Comparison of ENCODE assay signal across 8 cellular contexts in genomic region chr14:44961151-44961729, GRCh38. TPM values are rescaled to one million over a fixed set of nuclear protein-coding genes. Genes with fewer than 3 reads are reported as not detected.
A peak's percentile ranks its signal among the peaks of the same experiment; 100 is the strongest.
DNase-seq lines count a peak whose midpoint lies in the region; ATAC-seq and TF ChIP-seq lines count a peak whose summit lies in the region.

No MANE protein-coding gene starts in this region.

- no peak overlapping the region for H3K27ac Mint-ChIP-seq in activated naive CD4-positive, alpha-beta T cell treated with anti-CD3 and anti-CD28 coated beads, Interleukin-2, amount 50 U/mL, for 72 hours

- intact Hi-C loops in heart right ventricle (cut with DNase I) (loop anchor here in 7 of 10 donors (1.0 to 10.0 kb wide), 10 partner anchors 49 to 294 kb away; partner anchors contain the start of genes FANCM (in 4 of the 7), PRPF39 (in 4 of the 7), MIS18BP1 (in 3 of the 7) and FKBP3 (in 2 of the 7)), prostate gland (cut with DNase I) (loop anchor here (2.0 to 5.0 kb wide), 4 partner anchors 64 to 291 kb away; partner anchors contain the start of genes FANCM, FKBP3, MIS18BP1 and PRPF39), uterus (cut with DNase I; ENCODE audit: low total_unique reads) (loop anchor here (10.0 kb wide), 1 partner anchor 66 kb away; a partner anchor contains a TSS)

- WGBS in heart right ventricle, 2 donors, result 0 to 1% methylated on average over 21 of the region's 21 CpGs
- WGBS in prostate gland, result under 1% methylated on average over 21 of the region's 21 CpGs

- DNase-seq in DMS79 treated with DMSO at 0.1 percent for 48 hours (lab: John Stamatoyannopoulos, UW) (peak; percentile 92), HuH-7 (ENCODE audit: low spot score) (peak; percentile 8), heart right ventricle (peak; percentile 48 to 49), prostate gland (ENCODE audit: low spot score) (peak; percentile 46), uterus (peak; percentile 55 to 57)
- peak in 1 of 2 donors; percentile 54 for DNase-seq in activated naive CD4-positive, alpha-beta T cell treated with anti-CD3 and anti-CD28 coated beads, Interleukin-2, amount 50 U/mL, for 72 hours (ENCODE audit: low spot score in 2 of 2)

- peaks cover 18 to 21% of the 10 kb centered on the region in 2 donors for H3K36me3 Mint-ChIP-seq in activated naive CD4-positive, alpha-beta T cell treated with anti-CD3 and anti-CD28 coated beads, Interleukin-2, amount 50 U/mL, for 72 hours

- no peaks in the 10 kb centered on the region for H3K9me3 Mint-ChIP-seq in activated naive CD4-positive, alpha-beta T cell treated with anti-CD3 and anti-CD28 coated beads, Interleukin-2, amount 50 U/mL, for 72 hours

- no peak for TF ChIP-seq POLR2A in prostate gland (IDR thresholded peaks at IDR 0.05)
- TF ChIP-seq POLR2A in uterus (IDR thresholded peaks at IDR 0.05), result no peak

- H3K4me1 ChIP-seq in heart right ventricle (peaks cover 0 to 73% (median 61%) of the 10 kb centered on the region in 9 donors), prostate gland (replicated peaks) (peaks cover 4% of the 10 kb centered on the region), uterus (peaks cover 3 to 10% of the 10 kb centered on the region in 2 donors)

- ATAC-seq in GM21528 (IDR thresholded peaks at IDR 0.05; ENCODE audit: low FRiP score, unreplicated experiment) (peak; percentile 32), SK-N-SH treated with all-trans-retinoic acid at 6 μM for 48 hours (peak; percentile 69), heart right ventricle (peak; percentile 27 to 71 (median 58))
- peak; percentile 55 to 57 for ATAC-seq in activated naive CD4-positive, alpha-beta T cell treated with anti-CD3 and anti-CD28 coated beads, Interleukin-2, amount 50 U/mL, for 72 hours

- H3K27me3 ChIP-seq in heart right ventricle (no peaks in the 10 kb centered on the region), prostate gland (replicated peaks; ENCODE audit: insufficient read depth) (no peaks in the 10 kb centered on the region), uterus (no peaks in the 10 kb centered on the region)

- H3K9me3 ChIP-seq in heart right ventricle (no peaks in the 10 kb centered on the region), prostate gland (no peaks in the 10 kb centered on the region), uterus (no peaks in the 10 kb centered on the region)

- H3K27ac ChIP-seq in heart right ventricle (peak overlapping the region; percentile 79 to 96 (median 88)), prostate gland (peak overlapping the region; percentile 90 to 92), uterus (peak overlapping the region; percentile 86 to 91)

- H3K4me3 ChIP-seq in heart right ventricle, result peak overlapping the region; percentile 50 to 98 (median 84)
- H3K4me3 ChIP-seq in prostate gland, result peak overlapping the region; percentile 69 to 78
- peak overlapping the region; percentile 66 to 75 for H3K4me3 ChIP-seq in uterus

- H3K36me3 ChIP-seq in heart right ventricle (no peaks in the 10 kb centered on the region), prostate gland (no peaks in the 10 kb centered on the region), uterus (no peaks in the 10 kb centered on the region)

- TF ChIP-seq CTCF in heart right ventricle (IDR thresholded peaks at IDR 0.05) (no peak), prostate gland (IDR thresholded peaks at IDR 0.05) (no peak), uterus (IDR thresholded peaks at IDR 0.05) (no peak)

TF ChIP-seq in SK-N-SH treated with all-trans-retinoic acid at 6 μM for 48 hours, 23 proteins besides CTCF, POLR2A, EP300 and RAD21:
- TF ChIP-seq ZFP30 (CRISPR knock-in tag; IDR thresholded peaks at IDR 0.05), result no peak
- no peak for TF ChIP-seq CREB5 (CRISPR knock-in tag; IDR thresholded peaks at IDR 0.05; ENCODE audit: low read depth)
- no peak for TF ChIP-seq TOX (CRISPR knock-in tag; IDR thresholded peaks at IDR 0.05; ENCODE audit: borderline replicate concordance)
- TF ChIP-seq ARNTL (CRISPR knock-in tag; IDR thresholded peaks at IDR 0.05; ENCODE audit: borderline replicate concordance, low read depth), result no peak
- TF ChIP-seq ESRRG (CRISPR knock-in tag; IDR thresholded peaks at IDR 0.05), result no peak
- TF ChIP-seq CSDC2 (CRISPR knock-in tag; IDR thresholded peaks at IDR 0.05), result no peak
- no peak for TF ChIP-seq OSR1 (CRISPR knock-in tag; IDR thresholded peaks at IDR 0.05)
- no peak for TF ChIP-seq ZFP3 (CRISPR knock-in tag; IDR thresholded peaks at IDR 0.05)
- TF ChIP-seq RARB (CRISPR knock-in tag; IDR thresholded peaks at IDR 0.05), result no peak
- no peak for TF ChIP-seq ZNF70 (CRISPR knock-in tag; IDR thresholded peaks at IDR 0.05)
- TF ChIP-seq CSRNP3 (CRISPR knock-in tag; IDR thresholded peaks at IDR 0.05), result no peak
- no peak for TF ChIP-seq TSHZ2 (CRISPR knock-in tag; IDR thresholded peaks at IDR 0.05)
- TF ChIP-seq POU6F1 (CRISPR knock-in tag; IDR thresholded peaks at IDR 0.05; ENCODE audit: borderline replicate concordance, low read depth), result no peak

RNA-seq across cellular contexts. Expression of gene KLHL28, which starts 0.5 kb away (rescaled TPM):
- total RNA-seq in activated naive CD4-positive, alpha-beta T cell treated with anti-CD3 and anti-CD28 coated beads, Interleukin-2, amount 50 U/mL, for 72 hours, result 10 to 100 TPM in 1 of 2 donors, 1 to 10 TPM in 1; 9.8 to 22.2 TPM
- total RNA-seq in heart right ventricle (10 to 100 TPM in 8 of 10 donors, 1 to 10 TPM in 2; 9.0 to 15.4 (median 13.0) TPM), prostate gland (1 to 10 TPM; 7.4 to 9.7 TPM), uterus (10 to 100 TPM in 3 of 4 donors, 1 to 10 TPM in 1; 3.6 to 40.2 (median 16.0) TPM)
- polyA plus RNA-seq in heart right ventricle, result 1 to 10 TPM; 1.7 to 2.6 TPM

RNA-seq across cellular contexts. Expression of gene TOGARAM1, which starts 0.8 kb away (rescaled TPM):
- total RNA-seq in activated naive CD4-positive, alpha-beta T cell treated with anti-CD3 and anti-CD28 coated beads, Interleukin-2, amount 50 U/mL, for 72 hours, result 1 to 10 TPM; 3.5 to 7.9 TPM
- 10 to 100 TPM; 14.7 to 25.2 (median 22.2) TPM for total RNA-seq in heart right ventricle
- 1 to 10 TPM; 3.7 to 6.4 TPM for polyA plus RNA-seq in heart right ventricle
- total RNA-seq in prostate gland, result 10 to 100 TPM; 17.9 to 26.8 TPM
- total RNA-seq in uterus, result 10 to 100 TPM; 10.9 to 56.5 (median 31.7) TPM
